Comparison of ENCODE assay signal across 6 cellular contexts in genomic region chr6:159733395-159733794, GRCh38. TPM values are rescaled to one million over a fixed set of nuclear protein-coding genes. Genes with fewer than 3 reads are reported as not detected.
A peak's percentile ranks its signal among the peaks of the same experiment; 100 is the strongest.
DNase-seq lines count a peak whose midpoint lies in the region; ATAC-seq, FAIRE-seq and TF ChIP-seq lines count a peak whose summit lies in the region.
"Not testable (repeated sequence)": the region's sequence is repeated elsewhere in the genome, so short reads cannot be mapped to it uniquely, and the experiment has no call there.

No MANE protein-coding gene starts in this region.

- H3K4me3 Mint-ChIP-seq in CD4-positive, alpha-beta T cell; activated CD8-positive, alpha-beta memory T cell treated with anti-CD3 and anti-CD28 coated beads, Interleukin-2, amount 10 ng/mL, durations not matched to agents 7 days and 5 days; nephron progenitor cell: not testable (repeated sequence)
- peak overlapping the region; percentile 10 for H3K4me3 Mint-ChIP-seq in activated naive CD8-positive, alpha-beta T cell
- peak overlapping the region in 1 of 2 donors; percentile 39 for H3K4me3 Mint-ChIP-seq in stimulated activated naive CD8-positive, alpha-beta T cell treated with anti-CD3 and anti-CD28 coated beads, Interleukin-15, amount 100 ng/mL, for 72 hours

- H3K56ac ChIP-seq in H1 (replicated peaks; ENCODE audit: insufficient read length, low read depth, low read length): not testable (repeated sequence)

- peaks cover 54% of the 10 kb centered on the region for H3K36me3 Mint-ChIP-seq in CD4-positive, alpha-beta T cell (ENCODE audit: low read depth)
- H3K36me3 Mint-ChIP-seq in activated CD8-positive, alpha-beta memory T cell treated with anti-CD3 and anti-CD28 coated beads, Interleukin-2, amount 10 ng/mL, durations not matched to agents 7 days and 5 days: peaks cover 39% of the 10 kb centered on the region
- not testable (repeated sequence) for H3K36me3 Mint-ChIP-seq in activated naive CD8-positive, alpha-beta T cell
- peaks cover 52% of the 10 kb centered on the region for H3K36me3 Mint-ChIP-seq in nephron progenitor cell (ENCODE audit: low read depth)

- H3K4me1 ChIP-seq in H1 (replicated peaks in 1 of 4; ENCODE audit: control insufficient read depth in 3 of 4, insufficient read depth in 4 of 4, low read length in 3 of 4): not testable (repeated sequence)

- not testable (repeated sequence) for TF ChIP-seq CTCF in CD4-positive, alpha-beta T cell (IDR thresholded peaks at IDR 0.05); H1 (IDR thresholded peaks at IDR 0.05; ENCODE audit: control extremely low read depth in 1 of 3, insufficient read depth in 1 of 3, low read depth in 1 of 3, low read length in 3 of 3); nephron progenitor cell (IDR thresholded peaks at IDR 0.05)

- not testable (repeated sequence) for H3K9me3 ChIP-seq in CD4-positive, alpha-beta T cell (ENCODE audit: control insufficient read depth, low read length); H1 (ENCODE audit: insufficient read depth in 2 of 2, low read depth in 1 of 2, low read length in 1 of 2)

- H2AFZ ChIP-seq in H1 (ENCODE audit: low read length): not testable (repeated sequence)

- DNase-seq in CD4-positive, alpha-beta T cell; activated CD8-positive, alpha-beta memory T cell treated with anti-CD3 and anti-CD28 coated beads, Interleukin-2, amount 10 ng/mL, durations not matched to agents 7 days and 5 days; H1 (ENCODE audit: low read depth in 1 of 2, low spot score in 2 of 2); nephron progenitor cell; stimulated activated naive CD8-positive, alpha-beta T cell treated with anti-CD3 and anti-CD28 coated beads, Interleukin-15, amount 100 ng/mL, for 72 hours: not testable (repeated sequence)

- peaks cover 68 to 100% of the 10 kb centered on the region in 2 experiments for H3K79me2 ChIP-seq in H1 (ENCODE audit: control insufficient read depth in 1 of 2, insufficient read depth in 2 of 2, low read length in 2 of 2)

- not testable (repeated sequence) for H3K4me3 ChIP-seq in H1 (ENCODE audit: extremely low read depth in 1 of 4, insufficient read depth in 2 of 4, low read depth in 3 of 4, low read length in 4 of 4)

- TF ChIP-seq POLR2A in H1 (IDR thresholded peaks at IDR 0.05; ENCODE audit: control extremely low read depth in 1 of 2, low read depth in 2 of 2, low read length in 2 of 2): not testable (repeated sequence)

- not testable (repeated sequence) for H3K23ac ChIP-seq in H1 (ENCODE audit: insufficient read length)

- not testable (repeated sequence) for ATAC-seq in CD4-positive, alpha-beta T cell (ENCODE audit: poor library complexity); stimulated activated naive CD8-positive, alpha-beta T cell treated with anti-CD3 and anti-CD28 coated beads, Interleukin-15, amount 100 ng/mL, for 72 hours
- peak; percentile 11 for ATAC-seq in activated CD8-positive, alpha-beta memory T cell treated with anti-CD3 and anti-CD28 coated beads, Interleukin-2, amount 10 ng/mL, durations not matched to agents 7 days and 5 days

- not testable (repeated sequence) for H3K79me1 ChIP-seq in H1 (ENCODE audit: low read depth, low read length)

- POLR2A ChIA-PET in CD4-positive, alpha-beta T cell (lab: Charles Lee): interaction anchor here (2.0 to 8.1 kb wide), 2 partner anchors 28 to 37 kb away, joined by 17 to 195 read pairs; partner anchors contain the start of genes ACAT2 and SOD2
- POLR2A ChIA-PET in H1 (lab: Charles Lee; ENCODE audit: partially characterized antibody): interaction anchor here (0.7 to 2.1 kb wide), 6 partner anchors 11 to 363 kb away, joined by 3 to 10 read pairs (median 4); no protein-coding TSS in a partner anchor

- peaks cover 92% of the 10 kb centered on the region for H3K4me1 Mint-ChIP-seq in CD4-positive, alpha-beta T cell (ENCODE audit: low read depth)
- peaks cover 49% of the 10 kb centered on the region for H3K4me1 Mint-ChIP-seq in activated CD8-positive, alpha-beta memory T cell treated with anti-CD3 and anti-CD28 coated beads, Interleukin-2, amount 10 ng/mL, durations not matched to agents 7 days and 5 days
- peaks cover 79% of the 10 kb centered on the region for H3K4me1 Mint-ChIP-seq in activated naive CD8-positive, alpha-beta T cell (ENCODE audit: low read depth)
- peaks cover 21% of the 10 kb centered on the region for H3K4me1 Mint-ChIP-seq in nephron progenitor cell
- H3K4me1 Mint-ChIP-seq in stimulated activated naive CD8-positive, alpha-beta T cell treated with anti-CD3 and anti-CD28 coated beads, Interleukin-15, amount 100 ng/mL, for 72 hours: peaks cover 59% of the 10 kb centered on the region

- peaks cover 25 to 39% of the 10 kb centered on the region in 2 experiments for H4K20me1 ChIP-seq in H1 (replicated peaks in 1 of 2; ENCODE audit: control insufficient read depth in 1 of 2, insufficient read depth in 2 of 2, low read length in 2 of 2)

- H3K27me3 ChIP-seq in CD4-positive, alpha-beta T cell (ENCODE audit: control insufficient read depth, insufficient read depth, low read length); H1 (replicated peaks in 1 of 4; ENCODE audit: control insufficient read depth in 3 of 4, extremely low read depth in 1 of 4, insufficient read depth in 3 of 4, low read length in 3 of 4): not testable (repeated sequence)

- not testable (repeated sequence) for TF ChIP-seq RAD21 in H1 (IDR thresholded peaks at IDR 0.05 in 1 of 2, conservative IDR thresholded peaks at IDR 0.05 in 1 of 2; ENCODE audit: low read depth in 2 of 2, low read length in 2 of 2)

- not testable (repeated sequence) for H2BK15ac ChIP-seq in H1 (ENCODE audit: low read length)

- H4K5ac ChIP-seq in H1 (ENCODE audit: insufficient read length, low read depth, low read length): not testable (repeated sequence)

- FAIRE-seq in H1 (lab: Jason Lieb, UNC): not testable (repeated sequence)

- H3K23me2 ChIP-seq in H1 (ENCODE audit: low read depth, low read length): not testable (repeated sequence)

- H3K9me3 Mint-ChIP-seq in CD4-positive, alpha-beta T cell; activated CD8-positive, alpha-beta memory T cell treated with anti-CD3 and anti-CD28 coated beads, Interleukin-2, amount 10 ng/mL, durations not matched to agents 7 days and 5 days (ENCODE audit: low read depth); activated naive CD8-positive, alpha-beta T cell (ENCODE audit: low read depth); nephron progenitor cell; stimulated activated naive CD8-positive, alpha-beta T cell treated with anti-CD3 and anti-CD28 coated beads, Interleukin-15, amount 100 ng/mL, for 72 hours: not testable (repeated sequence)

- not testable (repeated sequence) for H3K27ac ChIP-seq in CD4-positive, alpha-beta T cell (ENCODE audit: low read depth, low read length); H1 (ENCODE audit: low read depth, low read length)

- not testable (repeated sequence) for H3K14ac ChIP-seq in H1 (ENCODE audit: insufficient read length)

- H4K8ac ChIP-seq in H1 (ENCODE audit: extremely low read depth, insufficient read depth, low read length): 0 out of 2 replicates have a peak overlapping the region, but pooled peaks have one; percentile 68

- not testable (repeated sequence) for H3K4ac ChIP-seq in H1 (replicated peaks; ENCODE audit: insufficient read length, low read depth, low read length)

- not testable (repeated sequence) for H2BK5ac ChIP-seq in H1 (ENCODE audit: low read depth, low read length)

- not testable (repeated sequence) for H2BK20ac ChIP-seq in H1 (ENCODE audit: low read length)

- H2BK120ac ChIP-seq in H1 (replicated peaks; ENCODE audit: low read depth, low read length): not testable (repeated sequence)

- not testable (repeated sequence) for H3K27me3 Mint-ChIP-seq in CD4-positive, alpha-beta T cell; activated CD8-positive, alpha-beta memory T cell treated with anti-CD3 and anti-CD28 coated beads, Interleukin-2, amount 10 ng/mL, durations not matched to agents 7 days and 5 days; activated naive CD8-positive, alpha-beta T cell; nephron progenitor cell (ENCODE audit: low read depth, poor library complexity); stimulated activated naive CD8-positive, alpha-beta T cell treated with anti-CD3 and anti-CD28 coated beads, Interleukin-15, amount 100 ng/mL, for 72 hours

- not testable (repeated sequence) for H2AK5ac ChIP-seq in H1 (ENCODE audit: low read depth, low read length)

- not testable (repeated sequence) for H3K9ac ChIP-seq in H1 (replicated peaks in 1 of 4; ENCODE audit: extremely low read depth in 1 of 4, low read depth in 3 of 4, low read length in 3 of 4)

- CTCF ChIA-PET in CD4-positive, alpha-beta T cell (lab: Charles Lee): not testable (repeated sequence)
- CTCF ChIA-PET in activated CD8-positive, alpha-beta memory T cell treated with anti-CD3 and anti-CD28 coated beads, Interleukin-2, amount 10 ng/mL, durations not matched to agents 7 days and 5 days (lab: Charles Lee): interaction anchor here (1.5 kb wide), 1 partner anchor 30 kb away, joined by 3 read pairs; no protein-coding TSS in a partner anchor
- CTCF ChIA-PET in H1 (lab: Charles Lee; ENCODE audit: partially characterized antibody): interaction anchor here (0.7 kb wide), 1 partner anchor 329 kb away, joined by 3 read pairs; no protein-coding TSS in a partner anchor

- 92% methylated on average over 7 of the region's 12 CpGs; no CpG with 5 or more reads in 1 of the 2 experiments for WGBS in H1 (ENCODE audit: extremely low coverage in 1 of 2, insufficient coverage in 1 of 2, insufficient read length in 1 of 2, insufficient replicate concordance in 2 of 2, low coverage in 1 of 2, low lambda C conversion rate in 2 of 2, missing lambda C conversion rate in 1 of 2), 2 experiments

- peaks cover 0 to 34% (median 3%) of the 10 kb centered on the region in 4 experiments; a peak in 4 of 8 replicates for H3K36me3 ChIP-seq in H1 (ENCODE audit: control insufficient read depth in 2 of 4, insufficient read depth in 4 of 4, low read length in 3 of 4)

- H3K18ac ChIP-seq in H1 (ENCODE audit: extremely low read depth, low read length): not testable (repeated sequence)

- TF ChIP-seq EP300 in H1 (IDR thresholded peaks at IDR 0.05; ENCODE audit: borderline replicate concordance in 1 of 2, low read depth in 2 of 2, low read length in 2 of 2): not testable (repeated sequence)

- intact Hi-C loops in CD4-positive, alpha-beta T cell (cut with DNase I, micrococcal nuclease): not testable (repeated sequence)

- H4K91ac ChIP-seq in H1 (replicated peaks; ENCODE audit: insufficient read length, low read length): not testable (repeated sequence)

- peak overlapping the region; percentile 16 for H3K27ac Mint-ChIP-seq in CD4-positive, alpha-beta T cell
- H3K27ac Mint-ChIP-seq in activated CD8-positive, alpha-beta memory T cell treated with anti-CD3 and anti-CD28 coated beads, Interleukin-2, amount 10 ng/mL, durations not matched to agents 7 days and 5 days: not testable (repeated sequence)
- peak overlapping the region; percentile 10 for H3K27ac Mint-ChIP-seq in activated naive CD8-positive, alpha-beta T cell
- H3K27ac Mint-ChIP-seq in nephron progenitor cell: peak overlapping the region; percentile 78
- peak overlapping the region; percentile 25 to 54 for H3K27ac Mint-ChIP-seq in stimulated activated naive CD8-positive, alpha-beta T cell treated with anti-CD3 and anti-CD28 coated beads, Interleukin-15, amount 100 ng/mL, for 72 hours

- not testable (repeated sequence) for H2BK12ac ChIP-seq in H1 (ENCODE audit: low read depth, low read length)

- 0 out of 4 replicates have a peak overlapping the region, but pooled peaks of 1 of the 2 experiments have one; percentile 18 for H3K4me2 ChIP-seq in H1 (ENCODE audit: insufficient read depth in 1 of 2, low read depth in 2 of 2, low read length in 2 of 2)

RNA-seq across cellular contexts. Expression of gene WTAP, which starts 6.1 kb away (rescaled TPM):
- 100 to 1,000 TPM; 211 to 227 TPM for total RNA-seq in CD4-positive, alpha-beta T cell
- 100 to 1,000 TPM; 103 to 128 TPM for total RNA-seq in activated CD8-positive, alpha-beta memory T cell treated with anti-CD3 and anti-CD28 coated beads, Interleukin-2, amount 10 ng/mL, durations not matched to agents 7 days and 5 days
- 112 and 120 TPM in 2 replicates for total RNA-seq in H1 (2021; fragmentation: NEBNext Ultra II Directional; extraction: Animal tissue kit (Norgen Biotek cat#: 25700))
- polyA plus RNA-seq in H1 (2011; rRNA removed): 18.0 and 32.6 TPM in 2 replicates
- polyA plus RNA-seq in H1 (2011; cell fraction: cytosol; rRNA removed): 29.4 TPM
- polyA plus RNA-seq in H1 (2011; cell fraction: nucleus; rRNA removed): 14.5 TPM
- 68.6 to 94.3 TPM (median 72.3 TPM) in 4 replicates for polyA plus RNA-seq in H1 (2012, experiment 1 of 2)
- 11.3 TPM for polyA plus RNA-seq in H1 (2012, experiment 2 of 2)
- 85.1 TPM for polyA plus RNA-seq in H1 (2013, experiment 1 of 2)
- polyA plus RNA-seq in H1 (2013, experiment 2 of 2): 86.1 TPM
- 45.6 and 49.7 TPM in 2 replicates for polyA minus RNA-seq in H1 (2011; rRNA and poly(A)+ RNA removed)
- polyA minus RNA-seq in H1 (2011; cell fraction: cytosol; rRNA and poly(A)+ RNA removed): 32.6 TPM
- 52.7 TPM for polyA minus RNA-seq in H1 (2011; cell fraction: nucleus; rRNA and poly(A)+ RNA removed)

RNA-seq across cellular contexts. Expression of gene ACAT2, which starts 28.4 kb away (rescaled TPM):
- 10 to 100 TPM; 21.4 to 25.8 TPM for total RNA-seq in CD4-positive, alpha-beta T cell
- total RNA-seq in activated CD8-positive, alpha-beta memory T cell treated with anti-CD3 and anti-CD28 coated beads, Interleukin-2, amount 10 ng/mL, durations not matched to agents 7 days and 5 days: 100 to 1,000 TPM in 1 of 2 experiments, 10 to 100 TPM in 1; 95.4 to 128 TPM
- total RNA-seq in H1 (2021; fragmentation: NEBNext Ultra II Directional; extraction: Animal tissue kit (Norgen Biotek cat#: 25700)): 166 and 175 TPM in 2 replicates
- 40.9 and 61.6 TPM in 2 replicates for polyA plus RNA-seq in H1 (2011; rRNA removed)
- polyA plus RNA-seq in H1 (2011; cell fraction: cytosol; rRNA removed): 86.3 TPM
- polyA plus RNA-seq in H1 (2011; cell fraction: nucleus; rRNA removed): 37.8 TPM
- polyA plus RNA-seq in H1 (2012, experiment 1 of 2): 124 to 172 TPM (median 138 TPM) in 4 replicates
- 29.5 TPM for polyA plus RNA-seq in H1 (2012, experiment 2 of 2)
- 106 TPM for polyA plus RNA-seq in H1 (2013, experiment 1 of 2)
- 107 TPM for polyA plus RNA-seq in H1 (2013, experiment 2 of 2)
- polyA minus RNA-seq in H1 (2011; rRNA and poly(A)+ RNA removed): 95.2 and 95.6 TPM in 2 replicates
- 44.3 TPM for polyA minus RNA-seq in H1 (2011; cell fraction: cytosol; rRNA and poly(A)+ RNA removed)
- polyA minus RNA-seq in H1 (2011; cell fraction: nucleus; rRNA and poly(A)+ RNA removed): 48.1 TPM

RNA-seq across cellular contexts. Expression of gene SOD2, which starts 40.4 kb away (rescaled TPM):
- total RNA-seq in CD4-positive, alpha-beta T cell: 100 to 1,000 TPM; 182 to 195 TPM
- 10 to 100 TPM; 47.8 to 50.2 TPM for total RNA-seq in activated CD8-positive, alpha-beta memory T cell treated with anti-CD3 and anti-CD28 coated beads, Interleukin-2, amount 10 ng/mL, durations not matched to agents 7 days and 5 days
- total RNA-seq in H1 (2021; fragmentation: NEBNext Ultra II Directional; extraction: Animal tissue kit (Norgen Biotek cat#: 25700)): 88.7 and 96.9 TPM in 2 replicates
- 30.6 and 31.1 TPM in 2 replicates for polyA plus RNA-seq in H1 (2011; rRNA removed)
- 44.2 TPM for polyA plus RNA-seq in H1 (2011; cell fraction: cytosol; rRNA removed)
- 25.3 TPM for polyA plus RNA-seq in H1 (2011; cell fraction: nucleus; rRNA removed)
- polyA plus RNA-seq in H1 (2012, experiment 1 of 2): 72.3 to 80.7 TPM (median 75.0 TPM) in 4 replicates
- polyA plus RNA-seq in H1 (2012, experiment 2 of 2): 10.8 TPM
- 30.9 TPM for polyA plus RNA-seq in H1 (2013, experiment 1 of 2)
- 34.0 TPM for polyA plus RNA-seq in H1 (2013, experiment 2 of 2)
- polyA minus RNA-seq in H1 (2011; rRNA and poly(A)+ RNA removed): 70.3 and 85.7 TPM in 2 replicates
- polyA minus RNA-seq in H1 (2011; cell fraction: cytosol; rRNA and poly(A)+ RNA removed): 63.2 TPM
- 28.4 TPM for polyA minus RNA-seq in H1 (2011; cell fraction: nucleus; rRNA and poly(A)+ RNA removed)

RNA-seq across cellular contexts. Expression of gene TCP1, which starts 56.0 kb away (rescaled TPM):
- 100 to 1,000 TPM; 212 to 216 TPM for total RNA-seq in CD4-positive, alpha-beta T cell
- total RNA-seq in activated CD8-positive, alpha-beta memory T cell treated with anti-CD3 and anti-CD28 coated beads, Interleukin-2, amount 10 ng/mL, durations not matched to agents 7 days and 5 days: 100 to 1,000 TPM; 239 to 320 TPM
- total RNA-seq in H1 (2021; fragmentation: NEBNext Ultra II Directional; extraction: Animal tissue kit (Norgen Biotek cat#: 25700)): 331 and 348 TPM in 2 replicates
- polyA plus RNA-seq in H1 (2011; rRNA removed): 117 and 138 TPM in 2 replicates
- polyA plus RNA-seq in H1 (2011; cell fraction: cytosol; rRNA removed): 177 TPM
- polyA plus RNA-seq in H1 (2011; cell fraction: nucleus; rRNA removed): 243 TPM
- 298 to 400 TPM (median 371 TPM) in 4 replicates for polyA plus RNA-seq in H1 (2012, experiment 1 of 2)
- 55.7 TPM for polyA plus RNA-seq in H1 (2012, experiment 2 of 2)
- polyA plus RNA-seq in H1 (2013, experiment 1 of 2): 155 TPM
- polyA plus RNA-seq in H1 (2013, experiment 2 of 2): 149 TPM
- polyA minus RNA-seq in H1 (2011; rRNA and poly(A)+ RNA removed): 187 and 237 TPM in 2 replicates
- 355 TPM for polyA minus RNA-seq in H1 (2011; cell fraction: cytosol; rRNA and poly(A)+ RNA removed)
- 228 TPM for polyA minus RNA-seq in H1 (2011; cell fraction: nucleus; rRNA and poly(A)+ RNA removed)

RNA-seq across cellular contexts. Expression of gene MRPL18, which starts 56.9 kb away (rescaled TPM):
- 10 to 100 TPM in 1 of 2 experiments, 1 to 10 TPM in 1; 9.8 to 10.2 TPM for total RNA-seq in CD4-positive, alpha-beta T cell
- 10 to 100 TPM; 74.4 to 87.0 TPM for total RNA-seq in activated CD8-positive, alpha-beta memory T cell treated with anti-CD3 and anti-CD28 coated beads, Interleukin-2, amount 10 ng/mL, durations not matched to agents 7 days and 5 days
- 79.8 and 83.4 TPM in 2 replicates for total RNA-seq in H1 (2021; fragmentation: NEBNext Ultra II Directional; extraction: Animal tissue kit (Norgen Biotek cat#: 25700))
- 45.0 and 58.7 TPM in 2 replicates for polyA plus RNA-seq in H1 (2011; rRNA removed)
- polyA plus RNA-seq in H1 (2011; cell fraction: cytosol; rRNA removed): 84.0 TPM
- polyA plus RNA-seq in H1 (2011; cell fraction: nucleus; rRNA removed): 37.1 TPM
- 65.6 to 85.6 TPM (median 74.6 TPM) in 4 replicates for polyA plus RNA-seq in H1 (2012, experiment 1 of 2)
- 43.5 TPM for polyA plus RNA-seq in H1 (2012, experiment 2 of 2)
- polyA plus RNA-seq in H1 (2013, experiment 1 of 2): 68.9 TPM
- polyA plus RNA-seq in H1 (2013, experiment 2 of 2): 73.2 TPM
- polyA minus RNA-seq in H1 (2011; rRNA and poly(A)+ RNA removed): 24.2 and 28.2 TPM in 2 replicates
- 13.1 TPM for polyA minus RNA-seq in H1 (2011; cell fraction: cytosol; rRNA and poly(A)+ RNA removed)
- 20.7 TPM for polyA minus RNA-seq in H1 (2011; cell fraction: nucleus; rRNA and poly(A)+ RNA removed)
